In genomic region chr17:38584350-38584925, GRCh38 we compare ENCODE assay signal across 1 cellular context.
TF ChIP-seq lines count a peak whose summit lies in the region.

No MANE protein-coding gene starts in this region.

TF ChIP-seq in GM12878, 131 proteins besides CTCF, POLR2A, EP300 and RAD21 (continued from another document):
- TF ChIP-seq SIX5 (IDR thresholded peaks at IDR 0.05; ENCODE audit: low read depth, low read length, severe bottlenecking) (no peak), IKZF1 (conservative IDR thresholded peaks at IDR 0.05) (peak; percentile 32; the same call in 1 of the 2 replicates), HCFC1 (IDR thresholded peaks at IDR 0.05; ENCODE audit: low read length) (no peak), PAX5 (IDR thresholded peaks at IDR 0.05; ENCODE audit: borderline replicate concordance, low read depth, low read length) (no peak), PKNOX1 (IDR thresholded peaks at IDR 0.05) (no peak), BCL3 (IDR thresholded peaks at IDR 0.05; ENCODE audit: borderline replicate concordance, insufficient read depth, low read depth, low read length, poor library complexity, severe bottlenecking) (no peak)
